8 cellular contexts compared by ENCODE assay signal in genomic region chr3:111861396-111861795, GRCh38. TPM values are rescaled to one million over a fixed set of nuclear protein-coding genes. Genes with fewer than 3 reads are reported as not detected.
DNase-seq lines count a peak whose midpoint lies in the region; FAIRE-seq and TF ChIP-seq lines count a peak whose summit lies in the region.

No MANE protein-coding gene starts in this region.

- H3K27ac Mint-ChIP-seq in CD4-positive, alpha-beta memory T cell, result peak overlapping the region in 5 of 7 donors; percentile 89 to 96 (median 93)
- H3K27ac Mint-ChIP-seq in neural progenitor cell, result peak overlapping the region; percentile 88

- H3K4me1 ChIP-seq in CD4-positive, alpha-beta memory T cell (ENCODE audit: insufficient read depth, low read length), result peaks cover 11% of the 10 kb centered on the region
- H3K4me1 ChIP-seq in endocrine pancreas (ENCODE audit: control insufficient read depth, insufficient read depth, low read length) (peaks cover 20% of the 10 kb centered on the region), neural progenitor cell (peaks cover 41% of the 10 kb centered on the region)

- H3K36me3 Mint-ChIP-seq in CD4-positive, alpha-beta memory T cell, result peaks cover 0 to 10% of the 10 kb centered on the region in 2 donors
- H3K36me3 Mint-ChIP-seq in neural progenitor cell, result no peaks in the 10 kb centered on the region

- peaks cover 15 to 51% (median 29%) of the 10 kb centered on the region in 4 donors for H3K4me1 Mint-ChIP-seq in CD4-positive, alpha-beta memory T cell
- peaks cover 60% of the 10 kb centered on the region for H3K4me1 Mint-ChIP-seq in neural progenitor cell

- intact Hi-C loops in CD4-positive, alpha-beta memory T cell (cut with micrococcal nuclease), result loop anchor here (2.0 to 5.0 kb wide), 2 partner anchors 106 to 791 kb away; partner anchors contain the start of gene NECTIN3

- H3K4me2 ChIP-seq in neural progenitor cell, result peak overlapping the region; percentile 83

- no peak for FAIRE-seq in H54 (lab: Jason Lieb, UNC)

- H3K9ac ChIP-seq in endocrine pancreas (ENCODE audit: control insufficient read depth, insufficient read depth, low read length) (no peak overlapping the region), neural progenitor cell (no peak overlapping the region)

- POLR2A ChIA-PET in CD4-positive, alpha-beta memory T cell (lab: Charles Lee; ENCODE audit: partially characterized antibody), result interaction anchor here (1.2 to 1.3 kb wide), 2 partner anchors 106 to 152 kb away, joined by 3 to 4 read pairs; no protein-coding TSS in a partner anchor

- TF ChIP-seq CTCF in neural progenitor cell (IDR thresholded peaks at IDR 0.05), result no peak

- no peak overlapping the region for H3K27ac ChIP-seq in CD4-positive, alpha-beta memory T cell (ENCODE audit: low read depth, low read length)
- no peak overlapping the region for H3K27ac ChIP-seq in neural progenitor cell

- peak overlapping the region in 7 of 8 donors; percentile 91 to 98 (median 97) for H3K4me3 Mint-ChIP-seq in CD4-positive, alpha-beta memory T cell
- peak overlapping the region; percentile 97 for H3K4me3 Mint-ChIP-seq in neural progenitor cell

- no peak overlapping the region for H3K4me3 ChIP-seq in CD4-positive, alpha-beta memory T cell (ENCODE audit: low read length in 2 of 2)
- H3K4me3 ChIP-seq in endocrine pancreas (ENCODE audit: control insufficient read depth, insufficient read depth, low read length) (peak overlapping the region; percentile 72), neural progenitor cell (peak overlapping the region; percentile 80)

- no peak for TF ChIP-seq POLR2A in H54 (IDR thresholded peaks at IDR 0.05; ENCODE audit: low read depth, low read length)

- CTCF ChIA-PET in CD4-positive, alpha-beta memory T cell (lab: Charles Lee; ENCODE audit: partially characterized antibody), result interaction anchor here (1.1 to 5.0 kb wide), 8 partner anchors 13 to 192 kb away, joined by 3 to 71 read pairs (median 6); no protein-coding TSS in a partner anchor

- H3K27me3 ChIP-seq in CD4-positive, alpha-beta memory T cell (ENCODE audit: insufficient read depth, low read length), result no peaks in the 10 kb centered on the region
- H3K27me3 ChIP-seq in endocrine pancreas (ENCODE audit: control insufficient read depth, insufficient read depth, low read length) (no peaks in the 10 kb centered on the region), neural progenitor cell (peaks cover 71% of the 10 kb centered on the region)

- no peaks in the 10 kb centered on the region for H3K79me2 ChIP-seq in neural progenitor cell (ENCODE audit: low read depth)

- peaks cover 0 to 1% of the 10 kb centered on the region in 2 donors for H3K27me3 Mint-ChIP-seq in CD4-positive, alpha-beta memory T cell
- peaks cover 10% of the 10 kb centered on the region for H3K27me3 Mint-ChIP-seq in neural progenitor cell (ENCODE audit: insufficient read depth, low read depth)

- no peak overlapping the region for H2AFZ ChIP-seq in neural progenitor cell (replicated peaks)

- no peaks in the 10 kb centered on the region for H3K9me3 ChIP-seq in CD4-positive, alpha-beta memory T cell (ENCODE audit: control insufficient read depth in 1 of 2, low read length in 2 of 2)
- H3K9me3 ChIP-seq in endocrine pancreas (ENCODE audit: control insufficient read depth, low read length) (no peaks in the 10 kb centered on the region), neural progenitor cell (ENCODE audit: low read depth) (no peaks in the 10 kb centered on the region)

- peaks cover 46% of the 10 kb centered on the region for H3F3A ChIP-seq in neural progenitor cell (ENCODE audit: low read depth)

- H3K9me3 Mint-ChIP-seq in CD4-positive, alpha-beta memory T cell, result no peaks in the 10 kb centered on the region
- H3K9me3 Mint-ChIP-seq in neural progenitor cell, result no peaks in the 10 kb centered on the region

- DNase-seq in CD4-positive, alpha-beta memory T cell, result no peak
- DNase-seq in NCI-H2171 treated with DMSO at 0.1 percent for 48 hours (lab: John Stamatoyannopoulos, UW) (peak; percentile 93), neural progenitor cell (ENCODE audit: low spot score) (no peak), activated gamma-delta T cell (lab: John Stamatoyannopoulos, UW) (no peak), mesenteric fat pad (ENCODE audit: low spot score) (no peak), H54 (ENCODE audit: insufficient read length, low spot score) (no peak)
- DNase-seq in activated CD8-positive, alpha-beta memory T cell treated with anti-CD3 and anti-CD28 coated beads, Interleukin-2, amount 50 U/mL, for 48 hours, result no peak

- H3K36me3 ChIP-seq in CD4-positive, alpha-beta memory T cell (ENCODE audit: insufficient read depth, low read length), result no peaks in the 10 kb centered on the region
- H3K36me3 ChIP-seq in endocrine pancreas (ENCODE audit: control insufficient read depth, insufficient read depth, low read length), result no peaks in the 10 kb centered on the region
- H3K36me3 ChIP-seq in neural progenitor cell, result no peaks in the 10 kb centered on the region

- peaks cover 12% of the 10 kb centered on the region for H4K20me1 ChIP-seq in neural progenitor cell (ENCODE audit: low read depth)

RNA-seq across cellular contexts. Expression of gene PHLDB2, which starts 2.3 kb away (rescaled TPM):
- 1 to 10 TPM; 7.9 to 8.5 TPM for total RNA-seq in CD4-positive, alpha-beta memory T cell
- 1 to 10 TPM; 2.8 to 7.7 TPM for polyA plus RNA-seq in CD4-positive, alpha-beta memory T cell
- total RNA-seq in neural progenitor cell (ENCODE audit: low replicate concordance), result 12.8 and 15.9 TPM in 2 replicates
- total RNA-seq in mesenteric fat pad, result 142 TPM

Comparison
In these comparisons a context has a peak if more than half of its experiments do, and no peak if none do; other contexts are left out.
1. H3K4me3 ChIP-seq: peak in endocrine pancreas (single experiment) and neural progenitor cell (single experiment); none in CD4-positive, alpha-beta memory T cell (0 of 2).